ENCODE assay signal across 1 cellular context in the genomic region with DNA sequence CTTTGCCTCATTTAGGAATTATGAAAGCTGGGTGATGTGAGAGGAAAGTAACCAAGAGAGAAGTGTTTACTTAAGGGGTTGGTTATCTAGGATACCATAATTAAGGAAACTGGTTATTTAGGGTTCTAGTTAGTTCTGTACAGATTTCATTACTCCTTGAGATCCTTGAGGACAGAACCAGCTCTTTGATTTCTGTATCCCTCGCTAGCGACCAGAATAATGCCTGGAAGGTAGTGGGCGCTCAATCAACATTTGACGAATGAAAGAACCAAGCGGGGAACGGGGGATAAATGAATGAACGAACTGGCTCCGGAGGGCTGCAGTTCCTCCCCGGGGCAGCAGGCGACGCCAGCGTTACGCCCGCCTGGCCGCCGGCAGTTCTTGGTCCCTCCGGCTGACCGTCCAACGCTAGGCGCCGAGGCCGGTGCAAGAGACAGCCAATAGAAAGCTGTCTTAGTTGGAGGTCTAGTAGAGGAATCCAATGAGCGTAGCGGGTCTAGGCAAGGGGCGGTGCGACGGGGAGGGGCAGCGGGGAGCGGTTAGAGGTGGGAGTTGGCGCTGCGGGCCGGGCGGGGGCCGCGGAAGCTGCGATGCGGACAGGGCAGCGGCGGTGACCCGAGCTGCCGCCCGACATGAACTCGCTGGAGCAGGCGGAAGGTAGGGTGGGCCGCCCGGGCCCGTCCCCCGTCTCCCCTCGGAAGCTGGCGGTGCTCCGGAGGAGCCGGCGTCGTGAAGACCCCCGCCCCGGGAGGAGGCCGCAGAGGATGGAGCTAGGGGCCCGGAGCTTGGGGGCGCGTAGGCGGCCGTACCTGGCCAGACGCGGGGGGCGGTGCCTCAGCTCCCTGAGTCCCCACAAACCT.
TF ChIP-seq lines count a peak whose summit lies in the region.

TSS of gene CNEP1R1 (plus strand) at position 542 of the 860 bp plus-strand sequence. CDS start at position 633, 91 bp downstream.

TF ChIP-seq in GM12878, 131 proteins besides CTCF, POLR2A, EP300 and RAD21 (continued from another document and continues in another):
- no peak for TF ChIP-seq STAT3 (IDR thresholded peaks at IDR 0.05; ENCODE audit: low read depth, low read length)
- TF ChIP-seq JUNB (IDR thresholded peaks at IDR 0.05) = no peak
- 0 out of 4 replicates have a peak, but pooled peaks of 1 of the 2 experiments have one; percentile 5 for TF ChIP-seq SRF (IDR thresholded peaks at IDR 0.05; ENCODE audit: low read depth in 2 of 2, low read length in 2 of 2)
- no peak for TF ChIP-seq WRNIP1 (IDR thresholded peaks at IDR 0.05; ENCODE audit: borderline replicate concordance, low read depth, low read length)
- TF ChIP-seq, protein P1, sequence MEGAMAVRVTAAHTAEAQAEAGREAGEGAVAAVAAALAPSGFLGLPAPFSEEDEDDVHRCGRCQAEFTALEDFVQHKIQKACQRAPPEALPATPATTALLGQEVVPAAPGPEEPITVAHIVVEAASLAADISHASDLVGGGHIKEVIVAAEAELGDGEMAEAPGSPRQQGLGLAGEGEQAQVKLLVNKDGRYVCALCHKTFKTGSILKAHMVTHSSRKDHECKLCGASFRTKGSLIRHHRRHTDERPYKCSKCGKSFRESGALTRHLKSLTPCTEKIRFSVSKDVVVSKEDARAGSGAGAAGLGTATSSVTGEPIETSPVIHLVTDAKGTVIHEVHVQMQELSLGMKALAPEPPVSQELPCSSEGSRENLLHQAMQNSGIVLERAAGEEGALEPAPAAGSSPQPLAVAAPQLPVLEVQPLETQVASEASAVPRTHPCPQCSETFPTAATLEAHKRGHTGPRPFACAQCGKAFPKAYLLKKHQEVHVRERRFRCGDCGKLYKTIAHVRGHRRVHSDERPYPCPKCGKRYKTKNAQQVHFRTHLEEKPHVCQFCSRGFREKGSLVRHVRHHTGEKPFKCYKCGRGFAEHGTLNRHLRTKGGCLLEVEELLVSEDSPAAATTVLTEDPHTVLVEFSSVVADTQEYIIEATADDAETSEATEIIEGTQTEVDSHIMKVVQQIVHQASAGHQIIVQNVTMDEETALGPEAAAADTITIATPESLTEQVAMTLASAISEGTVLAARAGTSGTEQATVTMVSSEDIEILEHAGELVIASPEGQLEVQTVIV (IDR thresholded peaks at IDR 0.05; ENCODE audit: borderline replicate concordance, partially characterized antibody) = peak; percentile 75
- TF ChIP-seq SIX5 (IDR thresholded peaks at IDR 0.05; ENCODE audit: low read depth, low read length, severe bottlenecking) = peak; percentile 47
- TF ChIP-seq BMI1 (IDR thresholded peaks at IDR 0.05; ENCODE audit: borderline replicate concordance) = no peak
- peak; percentile 51; the same call in 1 of the 2 replicates for TF ChIP-seq TAF1 (IDR thresholded peaks at IDR 0.05; ENCODE audit: borderline replicate concordance, low read depth, low read length)
- TF ChIP-seq CREM (IDR thresholded peaks at IDR 0.05; ENCODE audit: low read depth) = peak; percentile 44; the same call in 1 of the 2 replicates
- TF ChIP-seq, protein P2, sequence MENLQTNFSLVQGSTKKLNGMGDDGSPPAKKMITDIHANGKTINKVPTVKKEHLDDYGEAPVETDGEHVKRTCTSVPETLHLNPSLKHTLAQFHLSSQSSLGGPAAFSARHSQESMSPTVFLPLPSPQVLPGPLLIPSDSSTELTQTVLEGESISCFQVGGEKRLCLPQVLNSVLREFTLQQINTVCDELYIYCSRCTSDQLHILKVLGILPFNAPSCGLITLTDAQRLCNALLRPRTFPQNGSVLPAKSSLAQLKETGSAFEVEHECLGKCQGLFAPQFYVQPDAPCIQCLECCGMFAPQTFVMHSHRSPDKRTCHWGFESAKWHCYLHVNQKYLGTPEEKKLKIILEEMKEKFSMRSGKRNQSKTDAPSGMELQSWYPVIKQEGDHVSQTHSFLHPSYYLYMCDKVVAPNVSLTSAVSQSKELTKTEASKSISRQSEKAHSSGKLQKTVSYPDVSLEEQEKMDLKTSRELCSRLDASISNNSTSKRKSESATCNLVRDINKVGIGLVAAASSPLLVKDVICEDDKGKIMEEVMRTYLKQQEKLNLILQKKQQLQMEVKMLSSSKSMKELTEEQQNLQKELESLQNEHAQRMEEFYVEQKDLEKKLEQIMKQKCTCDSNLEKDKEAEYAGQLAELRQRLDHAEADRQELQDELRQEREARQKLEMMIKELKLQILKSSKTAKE (IDR thresholded peaks at IDR 0.05; ENCODE audit: low read depth, poor library complexity, severe bottlenecking) = no peak
- peak; percentile 72 for TF ChIP-seq IKZF1 (conservative IDR thresholded peaks at IDR 0.05)
- no peak for TF ChIP-seq BCLAF1 (IDR thresholded peaks at IDR 0.05)
- peak; percentile 88 for TF ChIP-seq SMARCA5 (IDR thresholded peaks at IDR 0.05)
- TF ChIP-seq CBFB (IDR thresholded peaks at IDR 0.05; ENCODE audit: low read depth) = peak; percentile 82; the same call in 1 of the 2 replicates
- no peak for TF ChIP-seq TCF7 (IDR thresholded peaks at IDR 0.05; ENCODE audit: borderline replicate concordance)
- TF ChIP-seq RELA (IDR thresholded peaks at IDR 0.05; ENCODE audit: borderline replicate concordance, partially characterized antibody) = peak; percentile 57
- TF ChIP-seq MLLT1 (IDR thresholded peaks at IDR 0.05) = no peak
- TF ChIP-seq PML (IDR thresholded peaks at IDR 0.05; ENCODE audit: low read length) = no peak; the same call in 1 of the 2 replicates
- TF ChIP-seq ZNF24 (IDR thresholded peaks at IDR 0.05) = peak; percentile 74
- no peak for TF ChIP-seq CHD1 (IDR thresholded peaks at IDR 0.05; ENCODE audit: low read depth, low read length)
- peak; percentile 36 to 62; a peak in 3 of 4 replicates for TF ChIP-seq BHLHE40 (IDR thresholded peaks at IDR 0.05; ENCODE audit: borderline replicate concordance in 1 of 2, low read depth in 2 of 2, low read length in 1 of 2)
- TF ChIP-seq HDAC2 (IDR thresholded peaks at IDR 0.05) = no peak
- no peak for TF ChIP-seq CUX1 (IDR thresholded peaks at IDR 0.05; ENCODE audit: insufficient replicate concordance, low read depth, low read length)
- TF ChIP-seq HSF1 (IDR thresholded peaks at IDR 0.05; ENCODE audit: low read depth, low read length) = 0 out of 2 replicates have a peak, but pooled peaks have one; percentile 45
- no peak for TF ChIP-seq IKZF2 (IDR thresholded peaks at IDR 0.05)
- peak; percentile 75 for TF ChIP-seq ELK1 (IDR thresholded peaks at IDR 0.05; ENCODE audit: low read depth, low read length)
- TF ChIP-seq ASH2L (IDR thresholded peaks at IDR 0.05; ENCODE audit: borderline replicate concordance, low read depth) = 0 out of 2 replicates have a peak, but pooled peaks have one; percentile 36
- no peak for TF ChIP-seq NR2C2 (IDR thresholded peaks at IDR 0.05; ENCODE audit: borderline replicate concordance, control insufficient read depth, insufficient read length, low read depth)
- TF ChIP-seq CREB1 (IDR thresholded peaks at IDR 0.05; ENCODE audit: low read depth) = peak; percentile 73
- no peak for TF ChIP-seq NFIC (IDR thresholded peaks at IDR 0.05; ENCODE audit: low read depth, low read length)
- no peak; the same call in 1 of the 2 replicates for TF ChIP-seq FOXM1 (IDR thresholded peaks at IDR 0.05; ENCODE audit: low read depth, low read length)
- TF ChIP-seq TARDBP (IDR thresholded peaks at IDR 0.05; ENCODE audit: borderline replicate concordance) = no peak
- TF ChIP-seq SP1 (IDR thresholded peaks at IDR 0.05; ENCODE audit: low read depth, low read length) = peak; percentile 98
